21 cellular contexts compared by ENCODE assay signal in the genomic region with DNA sequence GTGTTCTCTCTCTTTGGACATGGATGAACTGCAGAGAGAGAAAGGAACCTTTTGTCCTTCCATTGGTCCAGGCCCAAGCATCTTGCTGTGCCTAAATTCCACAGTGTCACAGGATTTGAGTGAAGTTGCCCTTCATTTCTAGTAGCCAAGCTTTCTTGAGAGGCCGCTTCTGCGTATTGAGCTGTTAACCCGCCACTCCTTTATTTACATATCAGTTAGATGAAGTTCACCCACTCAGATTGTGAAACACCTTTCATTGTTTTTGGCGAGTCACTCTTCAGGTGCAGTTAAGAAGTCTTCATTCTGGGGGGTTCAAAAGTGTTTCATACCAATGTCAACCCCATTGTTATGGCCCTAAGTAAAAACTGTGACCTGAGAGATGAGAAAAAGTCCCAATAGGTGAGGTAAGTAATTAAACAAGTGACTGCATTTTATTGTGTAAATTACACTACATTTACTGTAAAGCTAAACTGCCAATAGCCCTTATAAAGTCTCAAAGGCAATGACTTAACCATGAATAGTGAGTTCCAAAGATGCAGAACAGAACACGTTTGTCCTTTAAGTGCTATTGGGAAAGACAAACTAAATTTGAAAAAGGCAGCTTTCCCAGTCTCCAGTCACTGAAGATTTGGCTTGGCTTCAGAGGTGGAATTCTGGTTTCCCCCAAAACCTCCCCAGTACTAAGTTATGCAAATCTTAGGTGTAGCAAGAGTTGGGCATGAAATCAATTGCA.
DNase-seq lines count a peak whose midpoint lies in the region; ATAC-seq and TF ChIP-seq lines count a peak whose summit lies in the region.
"Had no signal": no experiment of that assay in that cellular context is flagged by ENCODE, and none has a peak within 500 bp of the region (broad histone marks: within the 10 kb centered on the region; RNA-seq: fewer than 3 reads in every experiment).

No MANE protein-coding gene starts in this region.

- DNase-seq in adipocyte (ENCODE audit: low read depth) (peak; percentile 57), esophagus squamous epithelium (lab: John Stamatoyannopoulos, UW) (no peak), lung (ENCODE audit: low spot score) (peak; percentile 57), upper lobe of left lung (peak in 1 of 2 donors; percentile 72)
- no peak for DNase-seq in CD8-positive, alpha-beta memory T cell
- no peak for DNase-seq in activated effector memory CD4-positive, alpha-beta T cell treated with anti-CD3 and anti-CD28 coated beads, Interleukin-2, amount 50 U/mL, for 16 hours
- DNase-seq: activated CD4-positive, alpha-beta T cell treated with anti-CD3 and anti-CD28 coated beads, Interleukin-2, amount 10 ng/mL, durations not matched to agents 7 days and 5 days; activated effector memory CD4-positive, alpha-beta T cell treated with Interleukin-2 at 50 U/mL for 16 hours; adrenal gland; central memory CD4-positive, alpha-beta T cell; DMS79 treated with DMSO at 0.1 percent for 48 hours; GOT3; heart right ventricle; NCI-H1417; NCI-H2171 treated with DMSO at 0.1 percent for 48 hours; NCI-H774; SIG-M5; T-helper 1 cell had no signal

- H3K9ac ChIP-seq in adipocyte (ENCODE audit: low read length) = no peak overlapping the region

- no peak for TF ChIP-seq POLR2A in esophagus squamous epithelium (IDR thresholded peaks at IDR 0.05)
- TF ChIP-seq POLR2A in upper lobe of left lung (IDR thresholded peaks at IDR 0.05) = no peak

- H3K9me3 ChIP-seq in adipocyte (ENCODE audit: control insufficient read depth, low read length) = peaks cover 4% of the 10 kb centered on the region
- no peaks in the 10 kb centered on the region for H3K9me3 ChIP-seq in esophagus squamous epithelium
- no peaks in the 10 kb centered on the region for H3K9me3 ChIP-seq in lung (ENCODE audit: control insufficient read depth in 2 of 2, insufficient read depth in 1 of 2, low read length in 1 of 2)
- no peaks in the 10 kb centered on the region for H3K9me3 ChIP-seq in upper lobe of left lung
- H3K9me3 ChIP-seq in CD8-positive, alpha-beta memory T cell (ENCODE audit: low read length) = no peaks in the 10 kb centered on the region
- H3K9me3 ChIP-seq: adrenal gland, esophagus muscularis mucosa, heart right ventricle had no signal

- no peaks in the 10 kb centered on the region for H3K4me1 Mint-ChIP-seq in CD8-positive, alpha-beta memory T cell
- H3K4me1 Mint-ChIP-seq: activated CD4-positive, alpha-beta T cell treated with anti-CD3 and anti-CD28 coated beads, Interleukin-2, amount 10 ng/mL, durations not matched to agents 7 days and 5 days; mesothelial cell of epicardium had no signal

- 57 to 61% methylated on average over 5 of the region's 5 CpGs for WGBS in esophagus squamous epithelium, 2 donors
- 66 to 82% methylated on average over 5 of the region's 5 CpGs for WGBS in lung, 2 donors
- WGBS in upper lobe of left lung, 2 donors = 66 to 72% methylated on average over 5 of the region's 5 CpGs

- H3K9me3 Mint-ChIP-seq in CD8-positive, alpha-beta memory T cell = no peaks in the 10 kb centered on the region
- H3K9me3 Mint-ChIP-seq: activated CD4-positive, alpha-beta T cell treated with anti-CD3 and anti-CD28 coated beads, Interleukin-2, amount 10 ng/mL, durations not matched to agents 7 days and 5 days had no signal

- H3K27me3 Mint-ChIP-seq in CD8-positive, alpha-beta memory T cell = peaks cover 11% of the 10 kb centered on the region in 2 donors

- POLR2A ChIA-PET in CD8-positive, alpha-beta memory T cell (lab: Charles Lee) = no interaction called here

- H3K4me3 Mint-ChIP-seq in CD8-positive, alpha-beta memory T cell = no peak overlapping the region
- H3K4me3 Mint-ChIP-seq: activated CD4-positive, alpha-beta T cell treated with anti-CD3 and anti-CD28 coated beads, Interleukin-2, amount 10 ng/mL, durations not matched to agents 7 days and 5 days; mesothelial cell of epicardium had no signal

- H3K27ac ChIP-seq in esophagus squamous epithelium (peak overlapping the region; percentile 81 to 90 (median 87)), lung (ENCODE audit: low read depth in 1 of 2, low read length in 1 of 2) (peak overlapping the region in 1 of 2 donors; percentile 66), upper lobe of left lung (peak overlapping the region; percentile 59 to 77 (median 74))
- H3K27ac ChIP-seq in CD8-positive, alpha-beta memory T cell (ENCODE audit: low read depth, low read length) = no peak overlapping the region
- H3K27ac ChIP-seq: adrenal gland, esophagus muscularis mucosa, heart right ventricle had no signal

- H3K36me3 ChIP-seq in adipocyte (ENCODE audit: control insufficient read depth, insufficient read depth, low read length, severe bottlenecking) (no peaks in the 10 kb centered on the region), esophagus squamous epithelium (no peaks in the 10 kb centered on the region), lung (ENCODE audit: control insufficient read depth in 2 of 2, insufficient read depth in 2 of 2, low read length in 2 of 2) (no peaks in the 10 kb centered on the region), upper lobe of left lung (no peaks in the 10 kb centered on the region)
- H3K36me3 ChIP-seq in CD8-positive, alpha-beta memory T cell (ENCODE audit: insufficient read depth, low read length) = no peaks in the 10 kb centered on the region
- H3K36me3 ChIP-seq: adrenal gland, esophagus muscularis mucosa, heart right ventricle had no signal

- peaks cover 0 to 2% (median 0%) of the 10 kb centered on the region in 3 donors for H3K36me3 Mint-ChIP-seq in CD8-positive, alpha-beta memory T cell

- no peak overlapping the region for H3K27ac Mint-ChIP-seq in CD8-positive, alpha-beta memory T cell
- H3K27ac Mint-ChIP-seq: activated CD4-positive, alpha-beta T cell treated with anti-CD3 and anti-CD28 coated beads, Interleukin-2, amount 10 ng/mL, durations not matched to agents 7 days and 5 days; mesothelial cell of epicardium had no signal

- ATAC-seq in lung (ENCODE audit: insufficient read depth, low FRiP score) = peak; percentile 70
- ATAC-seq in upper lobe of left lung (ENCODE audit: low FRiP score in 2 of 2) = peak; percentile 40 to 62
- ATAC-seq in HG02884 (IDR thresholded peaks at IDR 0.05; ENCODE audit: unreplicated experiment) = no peak
- ATAC-seq: heart right ventricle had no signal

- H3K4me3 ChIP-seq in adipocyte (ENCODE audit: low read length) (no peak overlapping the region), esophagus squamous epithelium (no peak overlapping the region), lung (no peak overlapping the region), upper lobe of left lung (no peak overlapping the region)
- H3K4me3 ChIP-seq in CD8-positive, alpha-beta memory T cell (ENCODE audit: low read length) = no peak overlapping the region
- H3K4me3 ChIP-seq: adrenal gland, esophagus muscularis mucosa, heart right ventricle had no signal

- CTCF ChIA-PET in CD8-positive, alpha-beta memory T cell (lab: Charles Lee) = no interaction called here

- no peak for TF ChIP-seq CTCF in esophagus squamous epithelium (IDR thresholded peaks at IDR 0.05)
- TF ChIP-seq CTCF in lung (IDR thresholded peaks at IDR 0.05; ENCODE audit: control extremely low read depth, extremely low read depth) = no peak
- TF ChIP-seq CTCF in upper lobe of left lung (IDR thresholded peaks at IDR 0.05) = no peak

- H3K4me1 ChIP-seq in adipocyte (ENCODE audit: control insufficient read depth, insufficient read depth, low read length) (peaks cover 21% of the 10 kb centered on the region), esophagus squamous epithelium (peaks cover 27 to 91% (median 33%) of the 10 kb centered on the region in 3 donors), lung (ENCODE audit: control insufficient read depth in 2 of 2, insufficient read depth in 2 of 2, low read length in 2 of 2) (peaks cover 0 to 4% of the 10 kb centered on the region in 2 donors), upper lobe of left lung (peaks cover 3 to 20% (median 5%) of the 10 kb centered on the region in 4 donors)
- no peaks in the 10 kb centered on the region for H3K4me1 ChIP-seq in CD8-positive, alpha-beta memory T cell (ENCODE audit: insufficient read depth, low read length)
- H3K4me1 ChIP-seq: adrenal gland had no signal

- intact Hi-C loops in esophagus squamous epithelium (cut with DNase I) = no loop called here

- TF ChIP-seq EP300 in upper lobe of left lung (IDR thresholded peaks at IDR 0.05) = peak in 3 of 4 donors; percentile 41 to 90 (median 79)

- H3K27me3 ChIP-seq in adipocyte (replicated peaks; ENCODE audit: control insufficient read depth, insufficient read depth, low read length) (peaks cover 11% of the 10 kb centered on the region), esophagus squamous epithelium (no peaks in the 10 kb centered on the region), lung (ENCODE audit: control insufficient read depth, insufficient read depth) (no peaks in the 10 kb centered on the region), upper lobe of left lung (no peaks in the 10 kb centered on the region)
- no peaks in the 10 kb centered on the region for H3K27me3 ChIP-seq in CD8-positive, alpha-beta memory T cell (ENCODE audit: insufficient read depth, low read length, poor library complexity, severe bottlenecking)
- H3K27me3 ChIP-seq: adrenal gland, esophagus muscularis mucosa, heart right ventricle had no signal

Comparison
In these comparisons a context has a peak if more than half of its experiments do, and no peak if none do; other contexts are left out.
1. DNase-seq: peak in adipocyte (single experiment) and lung (single experiment); none in esophagus squamous epithelium (single experiment), CD8-positive, alpha-beta memory T cell (0 of 5) and activated effector memory CD4-positive, alpha-beta T cell treated with anti-CD3 and anti-CD28 coated beads, Interleukin-2, amount 50 U/mL, for 16 hours (single experiment).